ENCODE assay signal across 8 cellular contexts in the genomic region with DNA sequence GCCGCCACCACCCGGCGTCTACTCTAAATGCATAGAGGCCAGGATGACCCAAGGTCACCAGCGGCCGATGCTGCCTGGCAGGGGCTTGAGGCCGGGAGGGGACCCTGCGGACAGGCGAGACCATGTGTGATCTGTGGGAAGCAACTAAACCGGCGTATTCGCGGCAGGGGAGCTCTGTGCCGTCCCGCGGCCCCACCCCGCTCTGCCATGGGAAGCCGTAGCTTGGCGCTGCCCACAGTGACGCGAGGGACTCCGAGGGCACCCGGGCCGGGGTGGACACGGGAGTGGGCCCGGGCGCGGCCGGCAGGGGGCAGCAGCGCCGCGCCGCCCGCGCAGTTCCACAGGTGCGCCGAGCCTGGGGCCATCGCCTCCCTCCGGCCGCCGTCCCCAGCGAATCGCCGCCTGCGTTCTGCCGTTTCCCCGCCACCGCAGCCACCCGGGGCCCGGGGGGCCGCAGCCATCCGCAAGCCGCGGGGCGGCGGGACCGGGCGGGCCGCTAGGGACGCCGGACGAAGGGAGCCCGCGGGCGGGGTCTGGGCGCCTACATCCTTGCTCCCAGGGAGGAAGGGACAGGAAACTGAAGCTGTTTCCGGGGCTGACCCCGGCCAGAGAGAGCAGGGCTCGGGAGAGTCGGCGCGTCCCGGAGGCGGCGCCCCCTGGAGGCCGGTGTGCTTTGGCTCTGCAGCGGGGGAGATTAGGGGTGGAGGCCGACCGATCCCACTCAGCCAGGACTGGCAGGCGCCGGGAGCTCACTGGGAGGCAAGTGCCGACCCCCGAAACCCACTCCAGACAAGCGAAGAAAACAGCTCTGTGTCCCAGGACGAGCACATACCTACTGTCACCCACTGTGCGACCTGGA. TPM values are rescaled to one million over a fixed set of nuclear protein-coding genes. Genes with fewer than 3 reads are reported as not detected.
DNase-seq lines count a peak whose midpoint lies in the region; ATAC-seq and TF ChIP-seq lines count a peak whose summit lies in the region.

No MANE protein-coding gene starts in this region.

- CTCF ChIA-PET in activated CD8-positive, alpha-beta memory T cell treated with anti-CD3 and anti-CD28 coated beads, Interleukin-2, amount 10 ng/mL, durations not matched to agents 7 days and 5 days (lab: Charles Lee): interaction anchor here (0.6 to 5.6 kb wide), 84 partner anchors 10 to 908 kb away, joined by 3 to 93 read pairs (median 4); a partner anchor contains a TSS

- H3K36me3 Mint-ChIP-seq in activated CD8-positive, alpha-beta memory T cell treated with anti-CD3 and anti-CD28 coated beads, Interleukin-2, amount 10 ng/mL, durations not matched to agents 7 days and 5 days: no peaks in the 10 kb centered on the region
- H3K36me3 Mint-ChIP-seq in endothelial cell (ENCODE audit: low read depth, unreplicated experiment): no peaks in the 10 kb centered on the region

- peak; percentile 99 for TF ChIP-seq CTCF in endothelial cell (IDR thresholded peaks at IDR 0.05; ENCODE audit: unreplicated experiment)

- peak overlapping the region; percentile 78 for H3K4me3 Mint-ChIP-seq in activated CD8-positive, alpha-beta memory T cell treated with anti-CD3 and anti-CD28 coated beads, Interleukin-2, amount 10 ng/mL, durations not matched to agents 7 days and 5 days
- H3K4me3 Mint-ChIP-seq in endothelial cell (ENCODE audit: unreplicated experiment): peak overlapping the region; percentile 67

- H3K27me3 Mint-ChIP-seq in activated CD8-positive, alpha-beta memory T cell treated with anti-CD3 and anti-CD28 coated beads, Interleukin-2, amount 10 ng/mL, durations not matched to agents 7 days and 5 days: peaks cover 7% of the 10 kb centered on the region
- H3K27me3 Mint-ChIP-seq in endothelial cell (ENCODE audit: unreplicated experiment): peaks cover 5% of the 10 kb centered on the region

- H3K27ac Mint-ChIP-seq in activated CD8-positive, alpha-beta memory T cell treated with anti-CD3 and anti-CD28 coated beads, Interleukin-2, amount 10 ng/mL, durations not matched to agents 7 days and 5 days: peak overlapping the region; percentile 80
- peak overlapping the region; percentile 77 for H3K27ac Mint-ChIP-seq in endothelial cell (ENCODE audit: unreplicated experiment)

- H3K9me3 Mint-ChIP-seq in activated CD8-positive, alpha-beta memory T cell treated with anti-CD3 and anti-CD28 coated beads, Interleukin-2, amount 10 ng/mL, durations not matched to agents 7 days and 5 days (ENCODE audit: low read depth): no peaks in the 10 kb centered on the region
- H3K9me3 Mint-ChIP-seq in endothelial cell (ENCODE audit: unreplicated experiment): no peaks in the 10 kb centered on the region

- peaks cover 7% of the 10 kb centered on the region for H3K4me1 Mint-ChIP-seq in activated CD8-positive, alpha-beta memory T cell treated with anti-CD3 and anti-CD28 coated beads, Interleukin-2, amount 10 ng/mL, durations not matched to agents 7 days and 5 days
- peaks cover 17% of the 10 kb centered on the region for H3K4me1 Mint-ChIP-seq in endothelial cell (ENCODE audit: unreplicated experiment)

- ATAC-seq in GM19455 (IDR thresholded peaks at IDR 0.05; ENCODE audit: unreplicated experiment) (peak; percentile 87), HG03575 (IDR thresholded peaks at IDR 0.05; ENCODE audit: extremely low read depth, insufficient number of reproducible peaks, low FRiP score, unreplicated experiment) (peak; percentile 50)
- ATAC-seq in activated CD8-positive, alpha-beta memory T cell treated with anti-CD3 and anti-CD28 coated beads, Interleukin-2, amount 10 ng/mL, durations not matched to agents 7 days and 5 days: peak; percentile 95

- peak; percentile 88 for DNase-seq in COR-L47 (lab: John Stamatoyannopoulos, UW)
- peak; percentile 91 for DNase-seq in NCI-H82 (lab: John Stamatoyannopoulos, UW)
- peak; percentile 87 for DNase-seq in activated CD8-positive, alpha-beta memory T cell treated with anti-CD3 and anti-CD28 coated beads, Interleukin-2, amount 10 ng/mL, durations not matched to agents 7 days and 5 days
- peak; percentile 96 for DNase-seq in endothelial cell (ENCODE audit: low spot score)
- DNase-seq in middle frontal gyrus (ENCODE audit: extremely low spot score, low spot score): peak; percentile 75
- peak; percentile 82 for DNase-seq in stimulated activated CD8-positive, alpha-beta memory T cell treated with anti-CD3 and anti-CD28 coated beads, Interleukin-15, amount 100 ng/mL, for 48 hours (ENCODE audit: low read depth in 2 of 2)

RNA-seq across cellular contexts. Expression of a gene that starts 12.5 kb away (rescaled TPM):
- total RNA-seq in activated CD8-positive, alpha-beta memory T cell treated with anti-CD3 and anti-CD28 coated beads, Interleukin-2, amount 10 ng/mL, durations not matched to agents 7 days and 5 days: 10 to 100 TPM; 23.8 to 31.6 TPM
- total RNA-seq in endothelial cell (ENCODE audit: unreplicated experiment): 60.5 TPM

RNA-seq across cellular contexts. Expression of a gene that starts 47.7 kb away (rescaled TPM):
- 10 to 100 TPM; 39.4 to 51.3 TPM for total RNA-seq in activated CD8-positive, alpha-beta memory T cell treated with anti-CD3 and anti-CD28 coated beads, Interleukin-2, amount 10 ng/mL, durations not matched to agents 7 days and 5 days
- 12.6 TPM for total RNA-seq in endothelial cell (ENCODE audit: unreplicated experiment)

RNA-seq across cellular contexts. Expression of a gene that starts 50.4 kb away (rescaled TPM):
- total RNA-seq in activated CD8-positive, alpha-beta memory T cell treated with anti-CD3 and anti-CD28 coated beads, Interleukin-2, amount 10 ng/mL, durations not matched to agents 7 days and 5 days: not detected
- 62.2 TPM for total RNA-seq in endothelial cell (ENCODE audit: unreplicated experiment)

Comparison
In these comparisons a context has a peak if more than half of its experiments do, and no peak if none do; other contexts are left out.
1. Peak in every context shown above with its lines: DNase-seq and ATAC-seq.
2. RNA of a gene that starts 50.4 kb away (total RNA-seq): 62.2 TPM in endothelial cell (single experiment); not detected in activated CD8-positive, alpha-beta memory T cell treated with anti-CD3 and anti-CD28 coated beads, Interleukin-2, amount 10 ng/mL, durations not matched to agents 7 days and 5 days; every median in the first group is over 10 times any median in the second.